25 cellular contexts compared by ENCODE assay signal in genomic region chr5:12242960-12243888, GRCh38.
DNase-seq lines count a peak whose midpoint lies in the region; ATAC-seq and TF ChIP-seq lines count a peak whose summit lies in the region.
"Had no signal": no experiment of that assay in that cellular context is flagged by ENCODE, and none has a peak within 500 bp of the region (broad histone marks: within the 10 kb centered on the region; RNA-seq: fewer than 3 reads in every experiment).

No MANE protein-coding gene starts in this region.

- H3K9ac ChIP-seq in mesenchymal stem cell (ENCODE audit: low read length): no peak overlapping the region
- H3K9ac ChIP-seq: BLaER1 treated with 17β-estradiol and CSF1 and Interleukin-3, amounts not matched to agents 10 nM and 100 nM had no signal

- H3K27me3 Mint-ChIP-seq in immature natural killer cell (ENCODE audit: low read depth in 3 of 3): no peaks in the 10 kb centered on the region
- no peaks in the 10 kb centered on the region for H3K27me3 Mint-ChIP-seq in naive thymus-derived CD4-positive, alpha-beta T cell
- H3K27me3 Mint-ChIP-seq: activated B cell treated with CpG ODN at 0.5 μM for 24 hours had no signal

- H2AFZ ChIP-seq in mesenchymal stem cell (ENCODE audit: low read depth, low read length): no peak overlapping the region

- H4K8ac ChIP-seq in mesenchymal stem cell (ENCODE audit: low read length): no peak overlapping the region

- H3K4me1 ChIP-seq in mesenchymal stem cell (ENCODE audit: control insufficient read depth, insufficient read depth, low read depth, low read length): no peaks in the 10 kb centered on the region
- no peaks in the 10 kb centered on the region for H3K4me1 ChIP-seq in naive thymus-derived CD4-positive, alpha-beta T cell (ENCODE audit: control insufficient read depth in 2 of 2, insufficient read depth in 2 of 2, low read length in 2 of 2)
- H3K4me1 ChIP-seq: adrenal gland; BLaER1 treated with 17β-estradiol and CSF1 and Interleukin-3, amounts not matched to agents 10 nM and 100 nM; upper lobe of left lung had no signal

- no peaks in the 10 kb centered on the region for H3K36me3 Mint-ChIP-seq in immature natural killer cell
- H3K36me3 Mint-ChIP-seq in naive thymus-derived CD4-positive, alpha-beta T cell: no peaks in the 10 kb centered on the region

- H3K4ac ChIP-seq in mesenchymal stem cell (ENCODE audit: low read depth in 1 of 2, low read length in 2 of 2): no peak overlapping the region

- peaks cover 4 to 18% (median 11%) of the 10 kb centered on the region in 6 donors for H3K9me3 Mint-ChIP-seq in immature natural killer cell
- H3K9me3 Mint-ChIP-seq in naive thymus-derived CD4-positive, alpha-beta T cell: peaks cover 0 to 18% (median 9%) of the 10 kb centered on the region in 11 donors

- no peak overlapping the region for H3K18ac ChIP-seq in mesenchymal stem cell (ENCODE audit: low read depth in 1 of 2, low read length in 2 of 2)

- H3K27ac ChIP-seq in mesenchymal stem cell (ENCODE audit: low read length, poor library complexity, severe bottlenecking): no peak overlapping the region
- H3K27ac ChIP-seq in naive thymus-derived CD4-positive, alpha-beta T cell (ENCODE audit: low read depth, low read length): no peak overlapping the region
- H3K27ac ChIP-seq: adrenal gland; BLaER1 treated with 17β-estradiol and CSF1 and Interleukin-3, amounts not matched to agents 10 nM and 100 nM; upper lobe of left lung had no signal

- no peak overlapping the region for H3K23ac ChIP-seq in mesenchymal stem cell (ENCODE audit: low read length in 2 of 2)

- no peaks in the 10 kb centered on the region for H3K36me3 ChIP-seq in mesenchymal stem cell (ENCODE audit: control insufficient read depth in 1 of 2, insufficient read depth in 2 of 2, low read depth in 1 of 2, low read length in 2 of 2)
- no peaks in the 10 kb centered on the region for H3K36me3 ChIP-seq in naive thymus-derived CD4-positive, alpha-beta T cell (ENCODE audit: control insufficient read depth in 2 of 3, insufficient read depth in 3 of 3, low read length in 3 of 3)
- H3K36me3 ChIP-seq: adrenal gland; BLaER1 treated with 17β-estradiol and CSF1 and Interleukin-3, amounts not matched to agents 10 nM and 100 nM; upper lobe of left lung had no signal

- H2BK120ac ChIP-seq in mesenchymal stem cell (ENCODE audit: low read depth, low read length): no peak overlapping the region

- H3K4me1 Mint-ChIP-seq in immature natural killer cell: no peaks in the 10 kb centered on the region
- no peaks in the 10 kb centered on the region for H3K4me1 Mint-ChIP-seq in naive thymus-derived CD4-positive, alpha-beta T cell
- H3K4me1 Mint-ChIP-seq: activated B cell treated with CpG ODN at 0.5 μM for 24 hours had no signal

- H3K79me1 ChIP-seq in mesenchymal stem cell (replicated peaks; ENCODE audit: low read length, poor library complexity, severe bottlenecking): no peaks in the 10 kb centered on the region

- CTCF ChIA-PET in naive thymus-derived CD4-positive, alpha-beta T cell (lab: Charles Lee): no interaction called here

- H3K14ac ChIP-seq in mesenchymal stem cell (ENCODE audit: low read length in 2 of 2): no peak overlapping the region

- no peak overlapping the region for H3K4me3 ChIP-seq in epithelial cell of esophagus (ENCODE audit: low read length)
- no peak overlapping the region for H3K4me3 ChIP-seq in mesenchymal stem cell (ENCODE audit: insufficient read depth in 1 of 2, low read depth in 1 of 2, low read length in 2 of 2)
- H3K4me3 ChIP-seq in naive thymus-derived CD4-positive, alpha-beta T cell (ENCODE audit: low read length): no peak overlapping the region
- H3K4me3 ChIP-seq: adrenal gland; BLaER1 treated with 17β-estradiol and CSF1 and Interleukin-3, amounts not matched to agents 10 nM and 100 nM; mucosa of descending colon; upper lobe of left lung had no signal

- WGBS in mesenchymal stem cell: 65% methylated on average over 7 of the region's 8 CpGs

- no peak overlapping the region for H2BK15ac ChIP-seq in mesenchymal stem cell (ENCODE audit: low read depth, poor library complexity, severe bottlenecking)

- H3K4me2 ChIP-seq in mesenchymal stem cell (ENCODE audit: low read length, poor library complexity, severe bottlenecking): no peak overlapping the region
- H3K4me2 ChIP-seq: BLaER1 treated with 17β-estradiol and CSF1 and Interleukin-3, amounts not matched to agents 10 nM and 100 nM had no signal

- POLR2A ChIA-PET in naive thymus-derived CD4-positive, alpha-beta T cell (lab: Charles Lee): no interaction called here

- no peaks in the 10 kb centered on the region for H3K27me3 ChIP-seq in mesenchymal stem cell (ENCODE audit: control insufficient read depth in 1 of 2, insufficient read depth in 1 of 2, low read length in 2 of 2)
- H3K27me3 ChIP-seq in naive thymus-derived CD4-positive, alpha-beta T cell (ENCODE audit: control insufficient read depth in 2 of 2, insufficient read depth in 2 of 2, low read length in 2 of 2): no peaks in the 10 kb centered on the region
- H3K27me3 ChIP-seq: adrenal gland; BLaER1 treated with 17β-estradiol and CSF1 and Interleukin-3, amounts not matched to agents 10 nM and 100 nM; upper lobe of left lung had no signal

- no peak for TF ChIP-seq CTCF in epithelial cell of esophagus (IDR thresholded peaks at IDR 0.05; ENCODE audit: insufficient read depth, low read depth, low read length, missing control alignments)

- no peak overlapping the region for H2AK5ac ChIP-seq in mesenchymal stem cell (ENCODE audit: low read length, severe bottlenecking)

- no peak overlapping the region for H2BK5ac ChIP-seq in mesenchymal stem cell (ENCODE audit: low read depth, low read length, poor library complexity, severe bottlenecking)

- peaks cover 15% of the 10 kb centered on the region for H3K9me3 ChIP-seq in mesenchymal stem cell (ENCODE audit: control insufficient read depth, low read length)
- H3K9me3 ChIP-seq in naive thymus-derived CD4-positive, alpha-beta T cell (ENCODE audit: control insufficient read depth in 2 of 3, low read length in 3 of 3): peaks cover 0 to 5% (median 0%) of the 10 kb centered on the region in 3 experiments
- H3K9me3 ChIP-seq: adrenal gland; BLaER1 treated with 17β-estradiol and CSF1 and Interleukin-3, amounts not matched to agents 10 nM and 100 nM; mucosa of descending colon; upper lobe of left lung had no signal

- peak; percentile 10 for DNase-seq in Daoy (ENCODE audit: low read depth)
- DNase-seq in OCI-M1 (lab: John Stamatoyannopoulos, UW): peak; percentile 3
- peak; percentile 89 for DNase-seq in epithelial cell of esophagus (ENCODE audit: low read depth)
- DNase-seq in immature natural killer cell: no peak
- DNase-seq in AG08396 (ENCODE audit: low spot score): no peak
- no peak for DNase-seq in mesenchymal stem cell
- no peak for DNase-seq in naive thymus-derived CD4-positive, alpha-beta T cell
- DNase-seq: ACHN; activated B cell treated with CpG ODN at 0.5 μM for 24 hours; activated CD4-positive, alpha-beta T cell treated with anti-CD3 and anti-CD28 coated beads, Interleukin-2, amount 50 U/mL, for 48 hours; activated CD8-positive, alpha-beta memory T cell treated with anti-CD3 and anti-CD28 coated beads, Interleukin-2, amount 50 U/mL, for 48 hours; activated gamma-delta T cell treated with Interleukin-2 at 50 U/mL for 16 hours; adrenal gland; caudate nucleus; DND-41; H7; left ventricle myocardium superior; mucosa of descending colon; NCI-H1105 treated with DMSO at 0.1 percent for 48 hours; NCI-H2081 treated with DMSO at 0.1 percent for 48 hours; NCI-H510A treated with DMSO at 0.1 percent for 48 hours; T1000; upper lobe of left lung had no signal

- intact Hi-C loops in naive thymus-derived CD4-positive, alpha-beta T cell (cut with micrococcal nuclease): no loop called here

- ATAC-seq in HG03159 (IDR thresholded peaks at IDR 0.05; ENCODE audit: unreplicated experiment): peak; percentile 49
- no peak for ATAC-seq in naive thymus-derived CD4-positive, alpha-beta T cell
- ATAC-seq: left ventricle myocardium superior, mucosa of descending colon had no signal

- no peak overlapping the region for H2BK12ac ChIP-seq in mesenchymal stem cell (ENCODE audit: low read length in 2 of 2)

- no peak overlapping the region for H4K91ac ChIP-seq in mesenchymal stem cell (ENCODE audit: low read length)

- no peak overlapping the region for H3K27ac Mint-ChIP-seq in immature natural killer cell
- no peak overlapping the region for H3K27ac Mint-ChIP-seq in naive thymus-derived CD4-positive, alpha-beta T cell
- H3K27ac Mint-ChIP-seq: activated B cell treated with CpG ODN at 0.5 μM for 24 hours had no signal

- H3K4me3 Mint-ChIP-seq in immature natural killer cell: no peak overlapping the region
- H3K4me3 Mint-ChIP-seq in naive thymus-derived CD4-positive, alpha-beta T cell: no peak overlapping the region
- H3K4me3 Mint-ChIP-seq: activated B cell treated with CpG ODN at 0.5 μM for 24 hours had no signal

Comparison
In these comparisons a context has a peak if more than half of its experiments do, and no peak if none do; other contexts are left out.
1. DNase-seq: peak in Daoy (single experiment), OCI-M1 (single experiment) and epithelial cell of esophagus (single experiment); none in immature natural killer cell (0 of 3), AG08396 (single experiment), mesenchymal stem cell (single experiment) and naive thymus-derived CD4-positive, alpha-beta T cell (0 of 9).